Comparison of ENCODE assay signal across 24 cellular contexts in genomic region chr13:89936256-89936655, GRCh38.
"Had no signal": no experiment of that assay in that cellular context is flagged by ENCODE, and none has a peak within 500 bp of the region (broad histone marks: within the 10 kb centered on the region; RNA-seq: fewer than 3 reads in every experiment).

No MANE protein-coding gene starts in this region.

- H3K36me3 ChIP-seq: colonic mucosa, left ventricle myocardium inferior, lower lobe of right lung, neutrophil, spleen, tibial nerve had no signal

- H3K4me2 ChIP-seq: hepatocyte had no signal

- H3K9me3 ChIP-seq: colonic mucosa, left ventricle myocardium inferior, lower lobe of right lung, neutrophil, psoas muscle, testis, tibial nerve had no signal

- H2AFZ ChIP-seq: hepatocyte had no signal

- H3K4me3 ChIP-seq: colonic mucosa, hepatocyte, left ventricle myocardium inferior, lower lobe of right lung, psoas muscle, spleen, testis, tibial nerve had no signal

- H3K27me3 ChIP-seq: colonic mucosa, hepatocyte, neutrophil, spleen, testis, tibial nerve had no signal

- DNase-seq: colonic mucosa; dermis blood vessel endothelial cell; endodermal cell; foreskin melanocyte; head of caudate nucleus; kidney; left cardiac atrium; left ventricle myocardium inferior; lower lobe of right lung; mesenchymal stem cell; midbrain; psoas muscle; retina; spleen; stimulated activated CD4-positive, alpha-beta T cell treated with anti-CD3 and anti-CD28 coated beads, Interleukin-2, amount 100 ng/mL, for 24 hours; stimulated activated CD4-positive, alpha-beta T cell treated with anti-CD3 and anti-CD28 coated beads, Interleukin-4, amount 100 ng/mL, for 4 hours; stimulated activated naive B cell treated with anti-CD40 and anti-IgM and Interleukin-4, amounts not matched to agents 10 μg/mL and 1 μg/mL and 100 μg/mL, for 72 hours; stimulated activated naive CD8-positive, alpha-beta T cell treated with anti-CD3 and anti-CD28 coated beads, Interleukin-15, amount 100 ng/mL, for 72 hours; testis had no signal

- H3K27ac ChIP-seq: colonic mucosa, hepatocyte, left ventricle myocardium inferior, lower lobe of right lung, neutrophil, psoas muscle, spleen, testis, tibial nerve had no signal

- FAIRE-seq: endothelial cell of umbilical vein, kidney had no signal

- H3K4me1 ChIP-seq: colonic mucosa, left ventricle myocardium inferior, lower lobe of right lung, psoas muscle, spleen, testis, tibial nerve had no signal

- ATAC-seq: left cardiac atrium; lower lobe of right lung; psoas muscle; sciatic nerve; stimulated activated naive B cell treated with anti-CD40 and anti-IgM and Interleukin-4, amounts not matched to agents 10 μg/mL and 1 μg/mL and 100 μg/mL, for 72 hours; stimulated activated naive CD8-positive, alpha-beta T cell treated with anti-CD3 and anti-CD28 coated beads, Interleukin-15, amount 100 ng/mL, for 72 hours had no signal
